ENCODE assay signal across 29 cellular contexts in the genomic region with DNA sequence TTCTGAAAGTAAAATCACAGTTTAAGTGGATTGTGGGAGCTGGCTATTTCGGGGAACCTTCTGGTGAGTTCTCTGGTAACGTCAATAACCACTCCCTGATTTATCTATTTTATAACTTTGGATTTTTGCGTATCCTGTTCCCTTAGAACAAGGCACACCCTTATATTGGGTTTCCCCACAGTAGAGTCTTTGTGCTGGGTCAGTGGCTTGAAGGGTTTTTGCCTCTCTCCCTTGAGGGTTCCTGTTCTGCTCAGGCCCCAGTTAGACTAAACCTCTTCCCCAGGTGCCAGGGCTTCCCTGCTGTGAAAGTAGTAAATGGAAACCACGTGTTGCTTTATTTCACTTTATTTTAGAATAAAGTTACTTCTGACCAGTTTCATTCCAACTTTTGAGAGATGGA. TPM values are rescaled to one million over a fixed set of nuclear protein-coding genes. Genes with fewer than 3 reads are reported as not detected.
"Had no signal": no experiment of that assay in that cellular context is flagged by ENCODE, and none has a peak within 500 bp of the region (broad histone marks: within the 10 kb centered on the region; RNA-seq: fewer than 3 reads in every experiment).

No MANE protein-coding gene starts in this region.

- H3K4me2 ChIP-seq: smooth muscle cell had no signal

- H3K27ac ChIP-seq: neutrophil, pancreas, prostate gland, right atrium auricular region, right lobe of liver, skin epidermis, spleen, testis, tibial artery, transverse colon, upper lobe of right lung, uterus had no signal

- FAIRE-seq: pancreas had no signal

- DNase-seq: naive thymus-derived CD8-positive, alpha-beta T cell; nephron progenitor cell; nucleus accumbens; pancreas; retina; right lobe of liver; spleen; stimulated activated CD4-positive, alpha-beta T cell treated with anti-CD3 and anti-CD28 coated beads, Interleukin-12 subunit alpha, Interleukin-12 subunit beta, amount 100 ng/mL, for 4 hours; stimulated activated CD4-positive, alpha-beta T cell treated with anti-CD3 and anti-CD28 coated beads, Interleukin-1b, Interleukin-23, amount 100 ng/mL, for 48 hours; stimulated activated CD4-positive, alpha-beta T cell treated with anti-CD3 and anti-CD28 coated beads, Interleukin-4, amount 100 ng/mL, for 1 hour; stimulated activated CD4-positive, alpha-beta T cell treated with anti-CD3 and anti-CD28 coated beads, Interleukin-4, amount 100 ng/mL, for 4 hours; stimulated activated CD8-positive, alpha-beta memory T cell treated with anti-CD3 and anti-CD28 coated beads, Interleukin-4, amount 100 ng/mL, for 48 hours; stimulated activated naive CD4-positive, alpha-beta T cell; stimulated activated naive CD8-positive, alpha-beta T cell treated with anti-CD3 and anti-CD28 coated beads, Interleukin-15, amount 100 ng/mL, for 72 hours; stimulated activated naive CD8-positive, alpha-beta T cell treated with anti-CD3 and anti-CD28 coated beads, Interleukin-15, Interleukin-2, amounts not matched to agents 100 U/mL and 50 U/mL, for 24 hours; substantia nigra; testis; tibial artery; transverse colon; upper lobe of right lung; uterus had no signal

- H3K4me1 ChIP-seq: prostate gland, right atrium auricular region, spleen, suprapubic skin, testis, upper lobe of right lung, uterus had no signal

- ATAC-seq: naive thymus-derived CD8-positive, alpha-beta T cell; pancreas; right lobe of liver; stimulated activated memory B cell treated with anti-CD40 and anti-IgM and Interleukin-4, amounts not matched to agents 10 μg/mL and 1 μg/mL and 100 μg/mL, for 72 hours; stimulated activated naive CD8-positive, alpha-beta T cell treated with anti-CD3 and anti-CD28 coated beads, Interleukin-15, amount 100 ng/mL, for 72 hours; stimulated activated naive CD8-positive, alpha-beta T cell treated with anti-CD3 and anti-CD28 coated beads, Interleukin-15, Interleukin-2, amounts not matched to agents 100 U/mL and 50 U/mL, for 24 hours; upper lobe of right lung had no signal

- H3K27me3 ChIP-seq: neutrophil, pancreas, right atrium auricular region, right lobe of liver, spleen, suprapubic skin, testis, tibial artery, transverse colon, upper lobe of right lung, uterus had no signal

- H3K9me3 ChIP-seq: neutrophil, pancreas, prostate gland, right atrium auricular region, right lobe of liver, spleen, suprapubic skin, testis, tibial artery, transverse colon, upper lobe of right lung, uterus had no signal

- H3K4me3 ChIP-seq: pancreas, prostate gland, right atrium auricular region, right lobe of liver, skin epidermis, smooth muscle cell, spleen, suprapubic skin, testis, tibial artery, transverse colon, upper lobe of right lung, uterus had no signal

- H3K36me3 ChIP-seq: neutrophil, pancreas, prostate gland, right atrium auricular region, right lobe of liver, spleen, suprapubic skin, tibial artery, transverse colon, upper lobe of right lung, uterus had no signal

RNA-seq across cellular contexts. Expression of a gene that starts 21.4 kb away (rescaled TPM):
- total RNA-seq: naive thymus-derived CD8-positive, alpha-beta T cell; natural killer cell treated with Interleukin-12 subunit alpha and Interleukin-12 subunit beta and Interleukin-15 and Interleukin-18, amount 100 ng/mL, for 72 hours had no signal
- polyA plus RNA-seq: naive thymus-derived CD8-positive, alpha-beta T cell had no signal
